ENCODE assay signal across 28 cellular contexts in genomic region chr22:18979957-18980356, GRCh38. TPM values are rescaled to one million over a fixed set of nuclear protein-coding genes. Genes with fewer than 3 reads are reported as not detected.
"Had no signal": no experiment of that assay in that cellular context is flagged by ENCODE, and none has a peak within 500 bp of the region (broad histone marks: within the 10 kb centered on the region; RNA-seq: fewer than 3 reads in every experiment).

No MANE protein-coding gene starts in this region.

- H3K27ac ChIP-seq: brain microvascular endothelial cell, gastroesophageal sphincter, hepatocyte, ovary, suprapubic skin, tibial artery had no signal

- H3K27me3 ChIP-seq: brain microvascular endothelial cell, hepatocyte, ovary, tibial artery had no signal

- ATAC-seq: activated CD4-positive, alpha-beta T cell treated with anti-CD3 and anti-CD28 coated beads for 36 hours; gastroesophageal sphincter; left cardiac atrium; naive thymus-derived CD4-positive, alpha-beta T cell had no signal

- H3K9me3 ChIP-seq: suprapubic skin had no signal

- DNase-seq: activated B cell treated with CpG ODN at 0.5 μM for 24 hours; activated CD4-positive, alpha-beta T cell treated with anti-CD3 and anti-CD28 coated beads for 36 hours; activated CD4-positive, alpha-beta T cell treated with anti-CD3 and anti-CD28 coated beads, Interleukin-2, amount 50 U/mL, for 4 hours; activated gamma-delta T cell treated with Interleukin-2 at 50 U/mL for 16 hours; activated naive CD4-positive, alpha-beta T cell treated with anti-CD3 and anti-CD28 coated beads, Interleukin-2, amount 50 U/mL, for 16 hours; activated T-cell treated with anti-CD3 and anti-CD28 coated beads for 4 hours; amniotic stem cell; brain microvascular endothelial cell; caudate nucleus; islet precursor cell; left cardiac atrium; midbrain; naive thymus-derived CD4-positive, alpha-beta T cell; ovary; retina; stimulated activated CD4-positive, alpha-beta T cell treated with anti-CD3 and anti-CD28 coated beads, Interleukin-15, amount 100 ng/mL, for 24 hours; stimulated activated CD4-positive, alpha-beta T cell treated with anti-CD3 and anti-CD28 coated beads, Interleukin-2, amount 100 ng/mL, for 24 hours; stimulated activated naive CD4-positive, alpha-beta T cell; T-helper 2 cell; tibial artery had no signal

- H3K9me3 Mint-ChIP-seq: dendritic cell treated with granulocyte-macrophage colony-stimulating factor and Interleukin-4, amounts not matched to agents 40 ng/mL and 50 ng/mL, for 4 days had no signal

- H3K4me1 Mint-ChIP-seq: activated B cell treated with CpG ODN at 0.5 μM for 24 hours; activated CD4-positive, alpha-beta T cell treated with anti-CD3 and anti-CD28 coated beads for 36 hours; memory B cell; naive thymus-derived CD4-positive, alpha-beta T cell had no signal

- H3K4me3 ChIP-seq: gastroesophageal sphincter, hepatocyte, ovary, smooth muscle cell, suprapubic skin, tibial artery had no signal

- H3K27me3 Mint-ChIP-seq: progenitor cell of endocrine pancreas had no signal

- H3K4me1 ChIP-seq: gastroesophageal sphincter, suprapubic skin, tibial artery had no signal

- H3K36me3 Mint-ChIP-seq: memory B cell; naive thymus-derived CD4-positive, alpha-beta T cell had no signal

- FAIRE-seq: astrocyte had no signal

- H3K4me3 Mint-ChIP-seq: activated B cell treated with CpG ODN at 0.5 μM for 24 hours; activated CD4-positive, alpha-beta T cell treated with anti-CD3 and anti-CD28 coated beads for 36 hours; dendritic cell treated with granulocyte-macrophage colony-stimulating factor and Interleukin-4, amounts not matched to agents 40 ng/mL and 50 ng/mL, for 4 days; memory B cell; naive thymus-derived CD4-positive, alpha-beta T cell had no signal

- H3K27ac Mint-ChIP-seq: activated B cell treated with CpG ODN at 0.5 μM for 24 hours; activated CD4-positive, alpha-beta T cell treated with anti-CD3 and anti-CD28 coated beads for 36 hours; dendritic cell treated with granulocyte-macrophage colony-stimulating factor and Interleukin-4, amounts not matched to agents 40 ng/mL and 50 ng/mL, for 4 days; memory B cell; naive thymus-derived CD4-positive, alpha-beta T cell; progenitor cell of endocrine pancreas had no signal

- H3K36me3 ChIP-seq: brain microvascular endothelial cell, gastroesophageal sphincter, ovary, suprapubic skin, tibial artery had no signal

RNA-seq across cellular contexts. Expression of gene PRODH, which starts 43.9 kb away (rescaled TPM):
- total RNA-seq: activated B cell treated with CpG ODN at 0.5 μM for 24 hours; activated CD4-positive, alpha-beta T cell treated with anti-CD3 and anti-CD28 coated beads for 36 hours had no signal
- polyA plus RNA-seq: smooth muscle cell had no signal
